ENCODE assay signal across 21 cellular contexts in the genomic region with DNA sequence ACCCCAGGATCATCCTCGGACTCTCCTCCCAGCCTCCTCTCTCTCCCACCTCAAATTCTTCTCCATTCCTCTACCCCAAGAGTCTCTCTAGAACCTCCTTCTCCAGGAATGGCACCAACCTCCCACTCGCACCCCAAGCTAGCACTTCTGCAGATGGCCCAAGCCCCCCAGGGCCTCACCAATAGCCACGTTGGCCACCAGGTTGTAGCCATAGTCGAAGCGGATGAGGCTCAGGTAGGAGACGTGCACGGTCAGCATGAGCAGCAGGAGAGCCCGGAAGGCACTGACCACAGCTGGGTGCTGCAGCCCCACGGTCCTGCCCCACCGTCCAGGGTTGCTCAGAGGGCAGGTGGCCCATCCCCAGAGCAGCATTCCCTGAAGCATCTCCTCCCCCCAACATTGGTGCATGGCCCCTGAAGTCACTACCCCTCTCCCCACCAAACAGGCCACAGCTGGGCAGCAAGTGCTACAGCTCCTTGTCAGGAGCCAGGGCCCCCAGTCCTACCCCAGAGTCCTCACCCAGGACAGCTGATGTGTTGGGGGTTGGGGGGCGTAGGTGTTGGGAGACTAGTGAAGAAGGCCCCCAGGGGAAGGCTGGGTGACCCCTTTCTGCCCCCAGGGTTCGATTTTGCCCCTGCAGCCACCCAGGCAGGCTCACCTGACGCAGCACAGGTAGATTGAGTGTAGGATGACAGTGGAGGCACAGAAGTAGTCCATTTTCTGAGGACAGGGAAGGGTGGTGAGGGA. TPM values are rescaled to one million over a fixed set of nuclear protein-coding genes. Genes with fewer than 3 reads are reported as not detected.
"Had no signal": no experiment of that assay in that cellular context is flagged by ENCODE, and none has a peak within 500 bp of the region (broad histone marks: within the 10 kb centered on the region; RNA-seq: fewer than 3 reads in every experiment).

No MANE protein-coding gene starts in this region.

- FAIRE-seq: frontal cortex, pancreas, TTC549 had no signal

- H3K36me3 ChIP-seq: pancreas, thyroid gland had no signal

- H3K36me3 Mint-ChIP-seq: activated naive CD8-positive, alpha-beta T cell; immature natural killer cell; mesothelial cell of epicardium; WTC11 had no signal

- H3K27ac Mint-ChIP-seq: activated CD4-positive, alpha-beta T cell treated with anti-CD3 and anti-CD28 coated beads, Interleukin-2, amount 10 ng/mL, durations not matched to agents 24 days and 14 days; activated CD8-positive, alpha-beta T cell treated with anti-CD3 and anti-CD28 coated beads, Interleukin-2, amount 10 ng/mL, durations not matched to agents 7 days and 5 days; activated naive CD8-positive, alpha-beta T cell; effector memory CD8-positive, alpha-beta T cell; mesothelial cell of epicardium; stimulated activated effector memory CD8-positive, alpha-beta T cell treated with anti-CD3 and anti-CD28 coated beads, Interleukin-12 subunit alpha, Interleukin-12 subunit beta, amount 100 ng/mL, for 72 hours; T-helper 1 cell treated with Interleukin-12 subunit alpha and Interleukin-12 subunit beta and Interleukin-4 antibody, amounts not matched to agents 30 μg/mL and 1 μg/mL, for 36 hours; WTC11 had no signal

- H3K27me3 ChIP-seq: thyroid gland, vagina had no signal

- H3K4me3 ChIP-seq: lung, pancreas, thyroid gland, vagina had no signal

- H3K4me3 Mint-ChIP-seq: activated CD4-positive, alpha-beta T cell treated with anti-CD3 and anti-CD28 coated beads, Interleukin-2, amount 10 ng/mL, durations not matched to agents 24 days and 14 days; activated CD8-positive, alpha-beta T cell treated with anti-CD3 and anti-CD28 coated beads, Interleukin-2, amount 10 ng/mL, durations not matched to agents 7 days and 5 days; activated naive CD8-positive, alpha-beta T cell; effector memory CD8-positive, alpha-beta T cell; immature natural killer cell; mesothelial cell of epicardium; stimulated activated effector memory CD8-positive, alpha-beta T cell treated with anti-CD3 and anti-CD28 coated beads, Interleukin-12 subunit alpha, Interleukin-12 subunit beta, amount 100 ng/mL, for 72 hours; T-helper 1 cell treated with Interleukin-12 subunit alpha and Interleukin-12 subunit beta and Interleukin-4 antibody, amounts not matched to agents 30 μg/mL and 1 μg/mL, for 36 hours; WTC11 had no signal

- H3K9me3 Mint-ChIP-seq: activated CD4-positive, alpha-beta T cell treated with anti-CD3 and anti-CD28 coated beads, Interleukin-2, amount 10 ng/mL, durations not matched to agents 24 days and 14 days; effector memory CD8-positive, alpha-beta T cell; immature natural killer cell; mesothelial cell of epicardium; stimulated activated effector memory CD8-positive, alpha-beta T cell treated with anti-CD3 and anti-CD28 coated beads, Interleukin-12 subunit alpha, Interleukin-12 subunit beta, amount 100 ng/mL, for 72 hours; T-helper 1 cell treated with Interleukin-12 subunit alpha and Interleukin-12 subunit beta and Interleukin-4 antibody, amounts not matched to agents 30 μg/mL and 1 μg/mL, for 36 hours; WTC11 had no signal

- DNase-seq: activated CD4-positive, alpha-beta T cell treated with anti-CD3 and anti-CD28 coated beads, Interleukin-2, amount 10 ng/mL, durations not matched to agents 24 days and 14 days; activated CD8-positive, alpha-beta memory T cell treated with anti-CD3 and anti-CD28 coated beads, Interleukin-2, amount 50 U/mL, for 4 hours; activated CD8-positive, alpha-beta T cell treated with anti-CD3 and anti-CD28 coated beads, Interleukin-2, amount 10 ng/mL, durations not matched to agents 7 days and 5 days; activated gamma-delta T cell; activated T-cell treated with anti-CD3 and anti-CD28 coated beads, Interleukin-2, amount 50 U/mL, for 48 hours; dermis blood vessel endothelial cell; effector memory CD8-positive, alpha-beta T cell; immature natural killer cell; thyroid gland had no signal

- H3K9me3 ChIP-seq: pancreas, thyroid gland, vagina had no signal

- ATAC-seq: activated CD8-positive, alpha-beta T cell treated with anti-CD3 and anti-CD28 coated beads, Interleukin-2, amount 10 ng/mL, durations not matched to agents 7 days and 5 days; effector memory CD8-positive, alpha-beta T cell; pancreas; stimulated activated effector memory CD8-positive, alpha-beta T cell treated with anti-CD3 and anti-CD28 coated beads, Interleukin-12 subunit alpha, Interleukin-12 subunit beta, amount 100 ng/mL, for 72 hours; WTC11 had no signal

- H3K27ac ChIP-seq: epithelial cell of prostate, vagina had no signal

RNA-seq across cellular contexts. Expression of a gene that starts 5.3 kb away (rescaled TPM):
- total RNA-seq: activated CD4-positive, alpha-beta T cell treated with anti-CD3 and anti-CD28 coated beads, Interleukin-2, amount 10 ng/mL, durations not matched to agents 24 days and 14 days; activated CD8-positive, alpha-beta T cell treated with anti-CD3 and anti-CD28 coated beads, Interleukin-2, amount 10 ng/mL, durations not matched to agents 7 days and 5 days; fibroblast of lung had no signal
- polyA plus RNA-seq: fibroblast of lung had no signal

RNA-seq across cellular contexts. Expression of a gene that starts 8.4 kb away (rescaled TPM):
- polyA plus RNA-seq: immature natural killer cell had no signal
